In the genomic region with DNA sequence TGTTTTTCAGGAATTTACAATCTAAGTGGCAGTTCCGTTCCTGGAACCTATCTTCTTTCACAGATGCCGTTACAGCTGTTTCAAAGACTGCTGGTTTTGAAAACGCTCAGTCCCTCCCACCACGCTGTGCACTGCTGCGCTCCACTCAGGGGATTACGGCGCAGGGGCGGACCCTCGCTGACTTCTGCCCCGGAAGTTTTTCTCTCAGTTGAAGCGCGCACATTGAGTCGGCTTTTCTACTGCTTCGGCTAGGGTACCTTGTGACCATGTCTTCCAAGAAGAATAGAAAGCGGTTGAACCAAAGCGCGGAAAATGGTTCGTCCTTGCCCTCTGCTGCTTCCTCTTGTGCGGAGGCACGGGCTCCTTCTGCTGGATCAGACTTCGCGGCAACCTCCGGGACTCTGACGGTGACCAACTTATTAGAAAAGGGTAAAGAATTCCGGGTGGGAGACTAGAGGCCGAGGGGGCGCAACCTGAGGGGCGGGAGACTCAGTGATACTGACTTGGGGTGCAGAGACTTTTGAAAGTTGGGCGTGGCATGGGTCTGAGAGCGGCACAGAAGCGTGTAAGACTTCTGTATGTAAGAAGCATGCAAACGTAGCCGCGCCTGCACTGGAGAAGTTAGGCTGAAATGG, we compare ENCODE assay signal across 8 cellular contexts. TPM values are rescaled to one million over a fixed set of nuclear protein-coding genes. Genes with fewer than 3 reads are reported as not detected.
A peak's percentile ranks its signal among the peaks of the same experiment; 100 is the strongest.
DNase-seq lines count a peak whose midpoint lies in the region; ATAC-seq, FAIRE-seq and TF ChIP-seq lines count a peak whose summit lies in the region.

No MANE protein-coding gene starts in this region.

- peak overlapping the region in 1 of 2 donors; percentile 48 for H3K27ac ChIP-seq in kidney (ENCODE audit: low read depth in 2 of 2, low read length in 2 of 2)

- peak; percentile 97 for ATAC-seq in GM19023 (IDR thresholded peaks at IDR 0.05; ENCODE audit: unreplicated experiment)
- ATAC-seq in HG03196 (IDR thresholded peaks at IDR 0.05; ENCODE audit: unreplicated experiment) = peak; percentile 96
- ATAC-seq in activated CD4-positive, CD25-positive, alpha-beta regulatory T cell treated with anti-CD3 and anti-CD28 coated beads, Interleukin-2, amount 50 U/mL, for 24 hours = peak; percentile 99

- H3K9ac ChIP-seq in kidney (ENCODE audit: low read length in 2 of 2) = peak overlapping the region; percentile 45 to 92

- intact Hi-C loops in kidney (cut with DNase I) = no loop called here

- H3K4me3 ChIP-seq in kidney (ENCODE audit: low read length in 2 of 2) = peak overlapping the region; percentile 82 to 95

- peaks cover 0 to 6% of the 10 kb centered on the region in 2 donors for H3K4me1 ChIP-seq in kidney (ENCODE audit: control insufficient read depth in 1 of 2, insufficient read depth in 1 of 2, low read depth in 1 of 2, low read length in 2 of 2)

- no peak for TF ChIP-seq CTCF in kidney (IDR thresholded peaks at IDR 0.05; ENCODE audit: borderline replicate concordance, extremely low read depth, insufficient read depth)

- H3K36me3 ChIP-seq in kidney (ENCODE audit: control insufficient read depth in 1 of 2, insufficient read depth in 2 of 2, low read length in 2 of 2) = no peaks in the 10 kb centered on the region

- no peaks in the 10 kb centered on the region for H3K9me3 ChIP-seq in kidney (ENCODE audit: control insufficient read depth in 1 of 2, low read length in 2 of 2)

- DNase-seq in AG08396 (ENCODE audit: low spot score) = peak; percentile 89
- DNase-seq in NCI-H446 (lab: John Stamatoyannopoulos, UW) = peak; percentile 63 to 76
- peak; percentile 24 to 88 for DNase-seq in cerebellar nuclear complex (lab: John Stamatoyannopoulos, UW)
- DNase-seq in kidney = peak; percentile 91
- peak; percentile 54 to 64 for DNase-seq in stimulated activated CD4-positive, alpha-beta T cell treated with anti-CD3 and anti-CD28 coated beads, Interleukin-1b, Interleukin-23, amount 100 ng/mL, for 1 hour (ENCODE audit: low read depth in 2 of 2)

- no peak for FAIRE-seq in kidney (lab: Jason Lieb, UNC)

RNA-seq across cellular contexts. Expression of a gene that starts 0.6 kb away (rescaled TPM):
- 10.1 TPM for total RNA-seq in kidney
- 32.4 TPM for polyA plus RNA-seq in kidney (ENCODE audit: insufficient read depth, low read depth, low replicate concordance)
